Comparison of ENCODE assay signal across 17 cellular contexts in genomic region chr12:88723219-88723618, GRCh38.
DNase-seq lines count a peak whose midpoint lies in the region; TF ChIP-seq lines count a peak whose summit lies in the region.
"Had no signal": no experiment of that assay in that cellular context is flagged by ENCODE, and none has a peak within 500 bp of the region (broad histone marks: within the 10 kb centered on the region; RNA-seq: fewer than 3 reads in every experiment).

No MANE protein-coding gene starts in this region.

- H3F3A ChIP-seq in GM23248 (ENCODE audit: insufficient read depth) (peaks cover 26% of the 10 kb centered on the region), SK-N-SH (replicated peaks; ENCODE audit: insufficient read depth) (no peaks in the 10 kb centered on the region)

- H4K20me1 ChIP-seq in GM23248 (ENCODE audit: insufficient read depth), result no peaks in the 10 kb centered on the region
- no peaks in the 10 kb centered on the region for H4K20me1 ChIP-seq in SK-N-SH (ENCODE audit: insufficient read depth)

- WGBS in GM23248 (ENCODE audit: low coverage in 1 of 2, low lambda C conversion rate in 2 of 2, missing lambda C conversion rate in 2 of 2), 2 experiments, result 2 to 12% methylated on average over 3 of the region's 3 CpGs
- WGBS in SK-N-SH (ENCODE audit: low lambda C conversion rate), result 90% methylated on average over 3 of the region's 3 CpGs

- H2AFZ ChIP-seq in GM23248 (no peak overlapping the region; the same call in 1 of the 2 replicates), SK-N-SH (ENCODE audit: low read depth) (no peak overlapping the region)

- H3K9me3 ChIP-seq in GM23248 (ENCODE audit: low read depth) (no peaks in the 10 kb centered on the region), SK-N-SH (no peaks in the 10 kb centered on the region)
- H3K9me3 ChIP-seq: left lung, upper lobe of left lung had no signal

- H3K9me2 ChIP-seq in GM23248 (ENCODE audit: insufficient read depth) (no peaks in the 10 kb centered on the region; the same call in 1 of the 2 replicates), SK-N-SH (no peaks in the 10 kb centered on the region)

- H3K36me3 ChIP-seq in GM23248 (ENCODE audit: low read depth), result no peaks in the 10 kb centered on the region
- no peaks in the 10 kb centered on the region for H3K36me3 ChIP-seq in brain microvascular endothelial cell (replicated peaks)
- H3K36me3 ChIP-seq in SK-N-SH (replicated peaks in 1 of 2; ENCODE audit: control insufficient read depth in 1 of 2, insufficient read depth in 2 of 2, low read length in 1 of 2), result no peaks in the 10 kb centered on the region
- H3K36me3 ChIP-seq: left lung, upper lobe of left lung had no signal

- H3K4me3 ChIP-seq in GM23248 (peak overlapping the region; percentile 29), brain microvascular endothelial cell (ENCODE audit: low read depth, low read length) (no peak overlapping the region), fibroblast of the aortic adventitia (ENCODE audit: low read depth, low read length) (no peak overlapping the region), SK-N-SH (ENCODE audit: low read depth in 2 of 2, low read length in 1 of 2) (no peak overlapping the region)
- H3K4me3 ChIP-seq: left lung, upper lobe of left lung had no signal

- in situ Hi-C loops in GM23248 (cut with MboI) (no loop called here), brain microvascular endothelial cell (cut with HindIII; ENCODE audit: low pct_ligation_motif_present, low sequenced_read_pairs) (no loop called here)

- H3K4me1 ChIP-seq in GM23248 (ENCODE audit: insufficient read depth) (peaks cover 36% of the 10 kb centered on the region), SK-N-SH (ENCODE audit: control insufficient read depth in 1 of 2, insufficient read depth in 2 of 2, low read depth in 1 of 2, low read length in 1 of 2) (no peaks in the 10 kb centered on the region; a peak in 1 of 4 replicates)
- H3K4me1 ChIP-seq: left lung, upper lobe of left lung had no signal

- CTCF ChIA-PET in SK-N-SH (lab: Yijun Ruan, JAX), result no interaction called here

- TF ChIP-seq CTCF in brain microvascular endothelial cell (IDR thresholded peaks at IDR 0.05; ENCODE audit: low read depth, low read length, missing control alignments) (no peak), fibroblast of the aortic adventitia (IDR thresholded peaks at IDR 0.05; ENCODE audit: insufficient read depth, low read length) (no peak), SK-N-SH (IDR thresholded peaks at IDR 0.05) (no peak)

- peak overlapping the region; percentile 53 for H3K4me2 ChIP-seq in GM23248 (ENCODE audit: unreplicated experiment)
- no peak overlapping the region for H3K4me2 ChIP-seq in SK-N-SH

- H3K27ac ChIP-seq in GM23248, result peak overlapping the region; percentile 56
- no peak overlapping the region for H3K27ac ChIP-seq in brain microvascular endothelial cell
- no peak overlapping the region for H3K27ac ChIP-seq in SK-N-SH (ENCODE audit: low read depth in 2 of 2, low read length in 1 of 2)
- H3K27ac ChIP-seq: left lung, upper lobe of left lung had no signal

- DNase-seq in GM23248 (peak; percentile 91), brain microvascular endothelial cell (peak; percentile 9), fibroblast of the aortic adventitia (ENCODE audit: low read depth) (peak; percentile 57), stromal cell of bone marrow (ENCODE audit: low read depth) (peak; percentile 66), NCI-H446 (lab: John Stamatoyannopoulos, UW) (no peak), SK-N-SH (no peak), activated gamma-delta T cell (lab: John Stamatoyannopoulos, UW) (no peak)
- DNase-seq: activated CD4-positive, alpha-beta T cell treated with anti-CD3 and anti-CD28 coated beads for 4 hours; activated CD8-positive, alpha-beta memory T cell treated with anti-CD3 and anti-CD28 coated beads, Interleukin-2, amount 10 ng/mL, durations not matched to agents 7 days and 5 days; COR-L47; glutamatergic neuron; left lung; NCI-H1694 treated with DMSO at 0.1 percent for 48 hours; small intestine; stimulated activated CD4-positive, alpha-beta T cell treated with anti-CD3 and anti-CD28 coated beads, Interleukin-4, amount 100 ng/mL, for 4 hours; T-helper 1 cell; upper lobe of left lung had no signal

- no peak for TF ChIP-seq EP300 in SK-N-SH (IDR thresholded peaks at IDR 0.05; ENCODE audit: borderline replicate concordance in 1 of 2, low read depth in 1 of 2, low read length in 1 of 2)

- H3K9ac ChIP-seq in GM23248 (peak overlapping the region; percentile 40; the same call in 1 of the 2 replicates), SK-N-SH (no peak overlapping the region)

- H3K27me3 ChIP-seq in GM23248 (replicated peaks; ENCODE audit: insufficient read depth) (no peaks in the 10 kb centered on the region), brain microvascular endothelial cell (replicated peaks) (no peaks in the 10 kb centered on the region), SK-N-SH (ENCODE audit: insufficient read depth) (no peaks in the 10 kb centered on the region)
- H3K27me3 ChIP-seq: left lung, upper lobe of left lung had no signal

- POLR2A ChIA-PET in SK-N-SH (lab: Yijun Ruan, JAX), result no interaction called here

- TF ChIP-seq RAD21 in SK-N-SH (IDR thresholded peaks at IDR 0.05; ENCODE audit: low read length), result no peak

- no peaks in the 10 kb centered on the region for H3K79me2 ChIP-seq in GM23248 (ENCODE audit: insufficient read depth)
- no peaks in the 10 kb centered on the region for H3K79me2 ChIP-seq in SK-N-SH (ENCODE audit: insufficient read depth)

TF ChIP-seq in SK-N-SH, 30 proteins besides CTCF, POLR2A, EP300 and RAD21:
- no peak for TF ChIP-seq SMC3 (IDR thresholded peaks at IDR 0.05; ENCODE audit: low read depth, low read length)
- TF ChIP-seq JUND (IDR thresholded peaks at IDR 0.05), result no peak
- no peak for TF ChIP-seq USF1 (IDR thresholded peaks at IDR 0.05; ENCODE audit: borderline replicate concordance, low read depth)
- no peak for TF ChIP-seq CHD2 (IDR thresholded peaks at IDR 0.05; ENCODE audit: low read length, partially characterized antibody)
- TF ChIP-seq TAF1 (IDR thresholded peaks at IDR 0.05; ENCODE audit: borderline replicate concordance, low read depth, low read length), result no peak
- TF ChIP-seq NFIC (IDR thresholded peaks at IDR 0.05; ENCODE audit: borderline replicate concordance), result no peak
- no peak for TF ChIP-seq TCF12 (IDR thresholded peaks at IDR 0.05)
- TF ChIP-seq MAX (IDR thresholded peaks at IDR 0.05; ENCODE audit: low read depth), result no peak
- TF ChIP-seq MEF2A (IDR thresholded peaks at IDR 0.05; ENCODE audit: borderline replicate concordance, low read depth), result no peak
- no peak for TF ChIP-seq GATA2 (CRISPR knock-in tag; IDR thresholded peaks at IDR 0.05)
- no peak for TF ChIP-seq RFX5 (IDR thresholded peaks at IDR 0.05; ENCODE audit: low read length)
- no peak for TF ChIP-seq SIN3A (IDR thresholded peaks at IDR 0.05; ENCODE audit: borderline replicate concordance, low read depth, low read length)
- no peak for TF ChIP-seq EZH2phosphoT487 (IDR thresholded peaks at IDR 0.05; ENCODE audit: borderline replicate concordance, low read depth)

Comparison
In these comparisons a context has a peak if more than half of its experiments do, and no peak if none do; other contexts are left out.
1. DNase-seq: peak in GM23248 (single experiment), brain microvascular endothelial cell (single experiment), fibroblast of the aortic adventitia (single experiment) and stromal cell of bone marrow (single experiment); none in NCI-H446 (0 of 2), SK-N-SH (single experiment) and activated gamma-delta T cell (single experiment).